Comparison of ENCODE assay signal across 8 cellular contexts in the genomic region with DNA sequence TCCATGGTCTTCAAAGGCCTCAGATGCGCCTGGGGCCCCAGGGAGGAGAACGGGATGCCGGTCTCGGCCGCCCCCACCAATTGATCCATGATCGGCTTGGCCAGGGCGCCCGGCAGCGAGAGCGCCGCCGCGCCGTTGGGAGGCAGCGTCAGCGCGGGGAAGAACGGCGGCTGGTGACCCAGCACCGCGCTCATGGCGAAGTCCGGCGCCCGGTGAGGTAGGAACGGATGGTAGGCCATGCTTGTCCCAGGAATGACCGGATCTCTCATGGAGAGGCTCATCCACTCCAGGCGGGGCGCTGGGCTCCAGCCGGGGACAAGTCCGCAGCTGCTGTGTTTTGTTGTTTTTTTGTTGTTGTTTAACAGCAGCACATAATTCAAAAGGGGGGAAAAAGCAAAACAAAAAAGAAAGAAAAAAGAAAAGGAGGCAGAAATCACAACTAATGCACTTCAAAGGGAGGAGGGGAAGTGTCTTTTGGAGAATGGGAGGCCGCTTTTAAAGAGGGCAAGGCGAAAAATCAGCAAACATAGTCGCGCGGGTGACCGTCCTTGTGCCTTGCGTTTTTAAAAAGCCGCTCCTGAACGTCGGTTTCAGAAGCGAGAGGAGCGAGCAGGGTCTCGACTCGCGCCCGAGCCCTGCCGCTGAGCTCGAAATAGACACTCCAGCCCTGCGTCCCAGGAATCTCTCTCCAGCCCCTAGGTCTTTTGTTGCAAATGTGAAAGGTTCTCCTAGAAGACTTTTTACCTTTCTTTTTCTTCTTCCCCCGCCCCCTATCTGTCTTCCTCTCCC. TPM values are rescaled to one million over a fixed set of nuclear protein-coding genes. Genes with fewer than 3 reads are reported as not detected.
A peak's percentile ranks its signal among the peaks of the same experiment; 100 is the strongest.
DNase-seq lines count a peak whose midpoint lies in the region; ATAC-seq and TF ChIP-seq lines count a peak whose summit lies in the region.

No MANE protein-coding gene starts in this region.

- DNase-seq in GM03348 (ENCODE audit: low spot score) (peak; percentile 67), RPMI8226 (peak; percentile 19), H4 (ENCODE audit: low spot score) (no peak), OCI-M1 (lab: John Stamatoyannopoulos, UW) (no peak)

- H3K4me3 ChIP-seq in esophagus (ENCODE audit: low read depth in 1 of 2, low read length in 2 of 2) = peak overlapping the region; percentile 62 to 73
- peak overlapping the region; percentile 71 for H3K4me3 ChIP-seq in neural cell (ENCODE audit: low read length)

- no peak for TF ChIP-seq EP300 in neural cell (conservative IDR thresholded peaks at IDR 0.05; ENCODE audit: poor library complexity, severe bottlenecking)

- TF ChIP-seq RAD21 in neural cell (conservative IDR thresholded peaks at IDR 0.05) = no peak

- H2AFZ ChIP-seq in neural cell (ENCODE audit: low read depth, low read length) = no peak overlapping the region

- H3F3A ChIP-seq in neural cell (ENCODE audit: insufficient read depth, low read length, poor library complexity, severe bottlenecking) = peaks cover 3% of the 10 kb centered on the region

- peak overlapping the region; percentile 91 to 93 for H3K27ac ChIP-seq in esophagus (ENCODE audit: low read depth in 2 of 2, low read length in 1 of 2)
- H3K27ac ChIP-seq in neural cell (ENCODE audit: low read length) = no peak overlapping the region

- H3K4me1 ChIP-seq in esophagus (ENCODE audit: control insufficient read depth in 2 of 2, insufficient read depth in 2 of 2, low read length in 1 of 2) = no peaks in the 10 kb centered on the region

- TF ChIP-seq CTCF in neural cell (IDR thresholded peaks at IDR 0.05; ENCODE audit: poor library complexity, severe bottlenecking) = no peak

- H3K79me2 ChIP-seq in neural cell (replicated peaks; ENCODE audit: insufficient read depth, low read length) = no peaks in the 10 kb centered on the region

- no peaks in the 10 kb centered on the region for H4K20me1 ChIP-seq in neural cell (ENCODE audit: insufficient read depth)

- no peak overlapping the region for H3K9ac ChIP-seq in neural cell (ENCODE audit: low read length)

- no peaks in the 10 kb centered on the region for H3K9me2 ChIP-seq in neural cell (ENCODE audit: insufficient read depth, low read length)

- H3K36me3 ChIP-seq in esophagus (ENCODE audit: control insufficient read depth in 2 of 2, insufficient read depth in 2 of 2, low read length in 1 of 2) (no peaks in the 10 kb centered on the region), neural cell (ENCODE audit: insufficient read depth, low read length) (no peaks in the 10 kb centered on the region)

- H3K27me3 ChIP-seq in esophagus (ENCODE audit: control insufficient read depth in 1 of 2, insufficient read depth in 2 of 2, low read length in 2 of 2) (peaks cover under 1 to 3% of the 10 kb centered on the region in 2 donors), neural cell (ENCODE audit: insufficient read depth, low read depth, low read length) (peaks cover 100% of the 10 kb centered on the region)

- 3 to 5% methylated on average over 51 of the region's 51 CpGs for WGBS in esophagus, 2 donors

- H3K9me3 ChIP-seq in esophagus (ENCODE audit: control insufficient read depth in 2 of 2, insufficient read depth in 1 of 2, low read depth in 1 of 2, low read length in 1 of 2) (no peaks in the 10 kb centered on the region), neural cell (ENCODE audit: low read length) (peaks cover 13% of the 10 kb centered on the region)

- H3K4me2 ChIP-seq in neural cell (ENCODE audit: low read length) = no peak overlapping the region

- no peak for ATAC-seq in HG02588 (IDR thresholded peaks at IDR 0.05; ENCODE audit: unreplicated experiment)
- no peak for ATAC-seq in GM21528 (IDR thresholded peaks at IDR 0.05; ENCODE audit: low FRiP score, unreplicated experiment)

TF ChIP-seq in neural cell, 6 proteins besides CTCF, POLR2A, EP300 and RAD21:
- no peak for TF ChIP-seq EZH2 (IDR thresholded peaks at IDR 0.05; ENCODE audit: borderline replicate concordance, insufficient read depth, low read length, poor library complexity, severe bottlenecking)
- peak; percentile 29 for TF ChIP-seq POLR2AphosphoS5 (IDR thresholded peaks at IDR 0.05)
TF ChIP-seq in neural cell: peak in this region for 1.

RNA-seq across cellular contexts. Expression of gene TBX3, which starts 0.9 kb away (rescaled TPM):
- polyA plus RNA-seq in esophagus = 1 to 10 TPM; 1.7 to 3.1 TPM
- polyA plus RNA-seq in neural cell = not detected in 2 replicates
- 0.24 TPM in 1 of 2 replicates, not detected in the other for polyA minus RNA-seq in neural cell
- 16.1 and 17.5 TPM in 2 replicates for total RNA-seq in H4 (2014; rRNA removed; shearing (Covaris generic))

Comparison
In these comparisons a context has a peak if more than half of its experiments do, and no peak if none do; other contexts are left out.
1. DNase-seq: peak in GM03348 (single experiment) and RPMI8226 (single experiment); none in H4 (single experiment) and OCI-M1 (single experiment).